Comparison of ENCODE assay signal across 8 cellular contexts in genomic region chr12:94150483-94151225, GRCh38. TPM values are rescaled to one million over a fixed set of nuclear protein-coding genes. Genes with fewer than 3 reads are reported as not detected.
A peak's percentile ranks its signal among the peaks of the same experiment; 100 is the strongest.
DNase-seq lines count a peak whose midpoint lies in the region; ATAC-seq and TF ChIP-seq lines count a peak whose summit lies in the region.

No MANE protein-coding gene starts in this region.

- CTCF ChIA-PET in AG04449 (lab: Yijun Ruan, JAX): interaction anchor here (1.5 kb wide), 1 partner anchor 389 kb away, joined by 5 read pairs; no protein-coding TSS in a partner anchor
- CTCF ChIA-PET in HEK293 (lab: Yijun Ruan, JAX): interaction anchor here (0.6 to 1.9 kb wide), 2 partner anchors 16 to 157 kb away, joined by 4 to 6 read pairs; no protein-coding TSS in a partner anchor

- WGBS in esophagus, 2 donors: 20 to 26% methylated on average over 26 of the region's 26 CpGs

- H3K36me3 ChIP-seq in HEK293 (ENCODE audit: control insufficient read depth in 2 of 2, insufficient read depth in 1 of 2, low read length in 2 of 2) (no peaks in the 10 kb centered on the region), esophagus (ENCODE audit: control insufficient read depth in 2 of 2, insufficient read depth in 2 of 2, low read length in 1 of 2) (no peaks in the 10 kb centered on the region), neutrophil (peaks cover 15% of the 10 kb centered on the region)

- no peak overlapping the region for H3K27ac ChIP-seq in HEK293 (ENCODE audit: extremely low read depth, low read depth, low read length)
- H3K27ac ChIP-seq in esophagus (ENCODE audit: low read depth in 2 of 2, low read length in 1 of 2): peak overlapping the region in 1 of 2 donors; percentile 6
- H3K27ac ChIP-seq in neutrophil: peak overlapping the region; percentile 98

- H3K4me3 ChIP-seq in AG04449 (ENCODE audit: low read depth, low read length): peak overlapping the region; percentile 20
- no peak overlapping the region for H3K4me3 ChIP-seq in HEK293 (ENCODE audit: low read depth, low read length)
- peak overlapping the region; percentile 12 to 62 for H3K4me3 ChIP-seq in esophagus (ENCODE audit: low read depth in 1 of 2, low read length in 2 of 2)
- peak overlapping the region; percentile 90 to 97 for H3K4me3 ChIP-seq in neutrophil (ENCODE audit: low read depth in 1 of 2, low read length in 1 of 2)

- POLR2A ChIA-PET in AG04449 (lab: Yijun Ruan, JAX) (no interaction called here), HEK293 (lab: Yijun Ruan, JAX) (no interaction called here)

- peaks cover 7 to 9% of the 10 kb centered on the region in 2 donors for H3K27me3 ChIP-seq in esophagus (ENCODE audit: control insufficient read depth in 1 of 2, insufficient read depth in 2 of 2, low read length in 2 of 2)
- H3K27me3 ChIP-seq in neutrophil: no peaks in the 10 kb centered on the region

- no peaks in the 10 kb centered on the region for H3K9me3 ChIP-seq in HEK293 (ENCODE audit: control insufficient read depth, insufficient read depth, low read depth, low read length)
- H3K9me3 ChIP-seq in esophagus (ENCODE audit: control insufficient read depth in 2 of 2, insufficient read depth in 1 of 2, low read depth in 1 of 2, low read length in 1 of 2): no peaks in the 10 kb centered on the region
- H3K9me3 ChIP-seq in neutrophil: no peaks in the 10 kb centered on the region

- DNase-seq in AG04449 (ENCODE audit: low read depth, low spot score) (no peak), HUDEP-2 (lab: John Stamatoyannopoulos, UW; ENCODE audit: unreplicated experiment in 76 of 76) (no peak)
- peak; percentile 16 to 30 for DNase-seq in activated CD4-positive, alpha-beta T cell treated with anti-CD3 and anti-CD28 coated beads for 4 hours

- TF ChIP-seq CTCF in AG04449 (IDR thresholded peaks at IDR 0.05; ENCODE audit: insufficient read depth, low read length, missing control alignments) (no peak), HEK293 (tag by site-specific recombination; IDR thresholded peaks at IDR 0.05) (no peak), neutrophil (IDR thresholded peaks at IDR 0.05) (peak; percentile 14)

- peaks cover 7% of the 10 kb centered on the region; the same call in 1 of the 2 replicates for H3K4me1 ChIP-seq in HEK293 (ENCODE audit: control insufficient read depth, insufficient read depth, low read length)
- peaks cover 4 to 6% of the 10 kb centered on the region in 2 donors for H3K4me1 ChIP-seq in esophagus (ENCODE audit: control insufficient read depth in 2 of 2, insufficient read depth in 2 of 2, low read length in 1 of 2)
- H3K4me1 ChIP-seq in neutrophil (ENCODE audit: control insufficient read depth in 1 of 2, insufficient read depth in 1 of 2, low read depth in 1 of 2, low read length in 1 of 2): peaks cover 58 to 63% of the 10 kb centered on the region in 2 experiments

- ATAC-seq in GM19452 (IDR thresholded peaks at IDR 0.05; ENCODE audit: unreplicated experiment) (no peak), GM19397 (IDR thresholded peaks at IDR 0.05; ENCODE audit: unreplicated experiment) (no peak)

TF ChIP-seq in HEK293, 187 proteins besides CTCF, POLR2A, EP300 and RAD21:
- no peak for TF ChIP-seq ZNF530 (tag by site-specific recombination; IDR thresholded peaks at IDR 0.05; ENCODE audit: low read depth)
- no peak for TF ChIP-seq ZNF473 (tag by site-specific recombination; IDR thresholded peaks at IDR 0.05)
- TF ChIP-seq GLIS2 (tag by site-specific recombination; IDR thresholded peaks at IDR 0.05): peak; percentile 36; the same call in 1 of the 2 replicates
- no peak for TF ChIP-seq PBX3 (CRISPR knock-in tag; IDR thresholded peaks at IDR 0.05)
- TF ChIP-seq ZNF416 (tag by site-specific recombination; IDR thresholded peaks at IDR 0.05): no peak
- no peak for TF ChIP-seq YY1 (tag by site-specific recombination; IDR thresholded peaks at IDR 0.05)
- TF ChIP-seq PRDM6 (tag by site-specific recombination; IDR thresholded peaks at IDR 0.05): no peak
- TF ChIP-seq ZNF785 (tag by site-specific recombination; IDR thresholded peaks at IDR 0.05): no peak
- peak; percentile 21 for TF ChIP-seq ZIC2 (tag by site-specific recombination; IDR thresholded peaks at IDR 0.05)
- no peak for TF ChIP-seq ZNF138 (tag by site-specific recombination; IDR thresholded peaks at IDR 0.05; ENCODE audit: borderline replicate concordance)
- no peak for TF ChIP-seq ZNF558 (tag by site-specific recombination; IDR thresholded peaks at IDR 0.05)
- TF ChIP-seq BCL11A (tag by site-specific recombination; IDR thresholded peaks at IDR 0.05; ENCODE audit: low read depth): no peak
- TF ChIP-seq ZNF146 (tag by site-specific recombination; IDR thresholded peaks at IDR 0.05): no peak

RNA-seq across cellular contexts. Expression of gene PLXNC1, which starts 2.3 kb away (rescaled TPM):
- polyA plus RNA-seq in esophagus: under 1 TPM; 0.24 to 0.41 TPM

Comparison
In these comparisons a context has a peak if more than half of its experiments do, and no peak if none do; other contexts are left out.
1. DNase-seq: peak in activated CD4-positive, alpha-beta T cell treated with anti-CD3 and anti-CD28 coated beads for 4 hours (2 of 2); none in AG04449 (single experiment) and HUDEP-2 (0 of 76).